ENCODE assay signal across 16 cellular contexts in the genomic region with DNA sequence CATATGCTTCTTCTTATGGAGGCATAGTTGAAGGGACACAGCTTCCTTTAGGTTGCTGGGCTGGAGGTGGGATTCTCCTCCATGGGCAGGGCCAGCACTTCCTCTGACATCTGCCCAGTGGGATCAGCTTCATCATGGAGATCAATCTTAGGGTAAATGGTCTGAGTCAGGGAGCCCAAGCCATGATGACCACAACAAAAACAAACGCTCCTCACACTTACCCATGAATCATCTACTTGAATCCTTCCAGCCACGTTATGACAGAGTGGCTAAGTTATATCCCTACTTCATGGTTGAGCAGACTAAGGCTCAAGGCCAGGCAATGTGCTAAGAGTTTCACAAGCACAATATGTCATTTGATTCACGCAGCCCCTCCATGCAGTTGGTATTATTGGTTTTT.
DNase-seq lines count a peak whose midpoint lies in the region; ATAC-seq and TF ChIP-seq lines count a peak whose summit lies in the region.
"Had no signal": no experiment of that assay in that cellular context is flagged by ENCODE, and none has a peak within 500 bp of the region (broad histone marks: within the 10 kb centered on the region; RNA-seq: fewer than 3 reads in every experiment).

No MANE protein-coding gene starts in this region.

- H3K27me3 ChIP-seq in RWPE2 (ENCODE audit: insufficient read depth, poor library complexity, severe bottlenecking) (no peaks in the 10 kb centered on the region), MM.1S (replicated peaks; ENCODE audit: insufficient read depth, low read length) (no peaks in the 10 kb centered on the region)
- no peaks in the 10 kb centered on the region for H3K27me3 ChIP-seq in CD4-positive, alpha-beta memory T cell (ENCODE audit: insufficient read depth, low read length)
- H3K27me3 ChIP-seq: foreskin keratinocyte had no signal

- peak; percentile 67; the same call in 2 of the 3 replicates for ATAC-seq in RWPE2 (ENCODE audit: low read depth)
- ATAC-seq in esophagus mucosa = peak; percentile 69
- ATAC-seq in HG02884 (IDR thresholded peaks at IDR 0.05; ENCODE audit: unreplicated experiment) = no peak
- ATAC-seq: CD8-positive, alpha-beta T cell; foreskin keratinocyte; K562 had no signal

- H4K20me1 ChIP-seq in MM.1S (ENCODE audit: insufficient read depth, low read length) = no peaks in the 10 kb centered on the region

- peak overlapping the region; percentile 69 for H3K27ac Mint-ChIP-seq in osteocyte (ENCODE audit: unreplicated experiment)
- no peak overlapping the region for H3K27ac Mint-ChIP-seq in CD4-positive, alpha-beta memory T cell
- H3K27ac Mint-ChIP-seq: CD8-positive, alpha-beta T cell had no signal

- H3F3A ChIP-seq in MM.1S (ENCODE audit: insufficient read depth, low read length) = no peaks in the 10 kb centered on the region

- DNase-seq in EL (peak; percentile 71), RWPE2 (ENCODE audit: low spot score) (no peak), osteocyte (ENCODE audit: extremely low spot score, unreplicated experiment) (no peak), hippocampal formation (lab: John Stamatoyannopoulos, UW) (no peak), MM.1S (no peak)
- no peak for DNase-seq in CD4-positive, alpha-beta memory T cell
- DNase-seq: activated CD4-positive, alpha-beta T cell treated with anti-CD3 and anti-CD28 coated beads, Interleukin-2, amount 50 U/mL, for 48 hours; activated effector memory CD4-positive, alpha-beta T cell treated with Interleukin-2 at 50 U/mL for 16 hours; CD8-positive, alpha-beta T cell; NCI-H1694 treated with DMSO at 0.1 percent for 48 hours; Right ventricle myocardium superior; stimulated activated CD4-positive, alpha-beta T cell treated with anti-CD3 and anti-CD28 coated beads, Interleukin-2, amount 100 ng/mL, for 48 hours had no signal

- H3K4me3 ChIP-seq in RWPE2 (ENCODE audit: severe bottlenecking) = no peak overlapping the region
- H3K4me3 ChIP-seq in MM.1S (ENCODE audit: low read length) = no peak overlapping the region
- H3K4me3 ChIP-seq in CD4-positive, alpha-beta memory T cell (ENCODE audit: low read length in 2 of 2) = no peak overlapping the region
- H3K4me3 ChIP-seq: K562 had no signal

- no peak overlapping the region for H2AFZ ChIP-seq in MM.1S (ENCODE audit: low read length)

- no peaks in the 10 kb centered on the region for H3K9me2 ChIP-seq in MM.1S (replicated peaks; ENCODE audit: insufficient read depth, low read length)

- H3K4me3 Mint-ChIP-seq in osteocyte (ENCODE audit: unreplicated experiment) = no peak overlapping the region
- H3K4me3 Mint-ChIP-seq in CD4-positive, alpha-beta memory T cell = no peak overlapping the region
- H3K4me3 Mint-ChIP-seq: CD8-positive, alpha-beta T cell had no signal

- intact Hi-C loops in CD4-positive, alpha-beta memory T cell (cut with micrococcal nuclease) = no loop called here

- H3K36me3 Mint-ChIP-seq in osteocyte (ENCODE audit: unreplicated experiment) = no peaks in the 10 kb centered on the region
- H3K36me3 Mint-ChIP-seq in CD4-positive, alpha-beta memory T cell = no peaks in the 10 kb centered on the region
- H3K36me3 Mint-ChIP-seq: CD8-positive, alpha-beta T cell had no signal

- no peaks in the 10 kb centered on the region for H3K27me3 Mint-ChIP-seq in osteocyte (ENCODE audit: unreplicated experiment)
- H3K27me3 Mint-ChIP-seq in CD4-positive, alpha-beta memory T cell = no peaks in the 10 kb centered on the region

- H3K27ac ChIP-seq in RWPE2 (ENCODE audit: poor library complexity, severe bottlenecking) = no peak overlapping the region
- no peak overlapping the region for H3K27ac ChIP-seq in MM.1S (ENCODE audit: low read length)
- H3K27ac ChIP-seq in CD4-positive, alpha-beta memory T cell (ENCODE audit: low read depth, low read length) = no peak overlapping the region
- H3K27ac ChIP-seq: foreskin keratinocyte had no signal

- H3K9me3 ChIP-seq in RWPE2 (ENCODE audit: severe bottlenecking) (no peaks in the 10 kb centered on the region), MM.1S (replicated peaks; ENCODE audit: insufficient read depth, low read length) (no peaks in the 10 kb centered on the region)
- H3K9me3 ChIP-seq in CD4-positive, alpha-beta memory T cell (ENCODE audit: control insufficient read depth in 1 of 2, low read length in 2 of 2) = no peaks in the 10 kb centered on the region

- POLR2A ChIA-PET in CD4-positive, alpha-beta memory T cell (lab: Charles Lee; ENCODE audit: partially characterized antibody) = no interaction called here

- no peak overlapping the region for H3K9ac ChIP-seq in MM.1S (ENCODE audit: low read length)

- H3K4me1 ChIP-seq in RWPE2 (ENCODE audit: insufficient read depth, poor library complexity, severe bottlenecking) (no peaks in the 10 kb centered on the region), MM.1S (ENCODE audit: low read length) (no peaks in the 10 kb centered on the region; the same call in 1 of the 2 replicates)
- no peaks in the 10 kb centered on the region for H3K4me1 ChIP-seq in CD4-positive, alpha-beta memory T cell (ENCODE audit: insufficient read depth, low read length)
- H3K4me1 ChIP-seq: foreskin keratinocyte had no signal

- no peaks in the 10 kb centered on the region for H3K79me2 ChIP-seq in MM.1S (ENCODE audit: low read length)

- no peak overlapping the region for H3K4me2 ChIP-seq in MM.1S (ENCODE audit: low read depth, low read length)

- H3K9me3 Mint-ChIP-seq in osteocyte (ENCODE audit: unreplicated experiment) = no peaks in the 10 kb centered on the region
- H3K9me3 Mint-ChIP-seq in CD4-positive, alpha-beta memory T cell = peaks cover 0 to 1% (median 0%) of the 10 kb centered on the region in 8 donors
- H3K9me3 Mint-ChIP-seq: CD8-positive, alpha-beta T cell had no signal

- peaks cover 31% of the 10 kb centered on the region for H3K4me1 Mint-ChIP-seq in osteocyte (ENCODE audit: unreplicated experiment)
- peaks cover 0 to 4% (median 1%) of the 10 kb centered on the region in 4 donors for H3K4me1 Mint-ChIP-seq in CD4-positive, alpha-beta memory T cell

- H3K36me3 ChIP-seq in RWPE2 (ENCODE audit: low read depth) (no peaks in the 10 kb centered on the region), MM.1S (replicated peaks; ENCODE audit: insufficient read depth, low read length) (no peaks in the 10 kb centered on the region)
- H3K36me3 ChIP-seq in CD4-positive, alpha-beta memory T cell (ENCODE audit: insufficient read depth, low read length) = no peaks in the 10 kb centered on the region

- CTCF ChIA-PET in CD4-positive, alpha-beta memory T cell (lab: Charles Lee; ENCODE audit: partially characterized antibody) = no interaction called here

- TF ChIP-seq CTCF in RWPE2 (IDR thresholded peaks at IDR 0.05; ENCODE audit: poor library complexity, severe bottlenecking) = no peak
- no peak for TF ChIP-seq CTCF in osteocyte (IDR thresholded peaks at IDR 0.05)
- TF ChIP-seq CTCF in MM.1S (IDR thresholded peaks at IDR 0.05; ENCODE audit: low read length) = no peak
